In genomic region chr17:36176536-36176935, GRCh38 we compare ENCODE assay signal across 1 cellular context. TPM values are rescaled to one million over a fixed set of nuclear protein-coding genes. Genes with fewer than 3 reads are reported as not detected.
"Had no signal": no experiment of that assay in that cellular context is flagged by ENCODE, and none has a peak within 500 bp of the region (broad histone marks: within the 10 kb centered on the region; RNA-seq: fewer than 3 reads in every experiment).

Gene TBC1D3B (minus strand): TSS chr17:36176636. CDS start chr17:36175050, 1,586 bp downstream.

RNA-seq across cellular contexts. Expression of gene TBC1D3B, which starts in this region (rescaled TPM):
- total RNA-seq: ascending aorta had no signal
